In the genomic region with DNA sequence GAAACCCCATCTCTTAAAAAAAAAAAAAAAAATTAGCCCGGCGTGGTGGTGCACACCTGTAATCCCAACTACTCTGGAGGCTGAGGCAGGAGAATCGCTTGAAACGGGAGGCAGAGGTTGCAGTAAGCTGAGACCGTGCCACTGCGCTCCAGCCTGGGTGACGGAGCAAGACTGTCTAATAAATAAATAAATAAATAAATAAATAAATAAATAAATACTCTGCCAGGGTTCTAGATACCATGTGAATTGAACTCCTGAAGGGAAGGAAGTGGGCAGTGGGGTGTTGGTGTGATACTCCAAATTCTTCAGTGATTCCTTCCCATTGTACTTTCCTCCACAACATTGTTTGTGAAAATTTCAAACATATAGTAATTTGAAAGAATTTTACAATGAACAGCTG, we compare ENCODE assay signal across 1 cellular context.
TF ChIP-seq lines count a peak whose summit lies in the region.

No MANE protein-coding gene starts in this region.

TF ChIP-seq in HEK293, 187 proteins besides CTCF, POLR2A, EP300 and RAD21 (continued from another document):
- TF ChIP-seq, protein P1, sequence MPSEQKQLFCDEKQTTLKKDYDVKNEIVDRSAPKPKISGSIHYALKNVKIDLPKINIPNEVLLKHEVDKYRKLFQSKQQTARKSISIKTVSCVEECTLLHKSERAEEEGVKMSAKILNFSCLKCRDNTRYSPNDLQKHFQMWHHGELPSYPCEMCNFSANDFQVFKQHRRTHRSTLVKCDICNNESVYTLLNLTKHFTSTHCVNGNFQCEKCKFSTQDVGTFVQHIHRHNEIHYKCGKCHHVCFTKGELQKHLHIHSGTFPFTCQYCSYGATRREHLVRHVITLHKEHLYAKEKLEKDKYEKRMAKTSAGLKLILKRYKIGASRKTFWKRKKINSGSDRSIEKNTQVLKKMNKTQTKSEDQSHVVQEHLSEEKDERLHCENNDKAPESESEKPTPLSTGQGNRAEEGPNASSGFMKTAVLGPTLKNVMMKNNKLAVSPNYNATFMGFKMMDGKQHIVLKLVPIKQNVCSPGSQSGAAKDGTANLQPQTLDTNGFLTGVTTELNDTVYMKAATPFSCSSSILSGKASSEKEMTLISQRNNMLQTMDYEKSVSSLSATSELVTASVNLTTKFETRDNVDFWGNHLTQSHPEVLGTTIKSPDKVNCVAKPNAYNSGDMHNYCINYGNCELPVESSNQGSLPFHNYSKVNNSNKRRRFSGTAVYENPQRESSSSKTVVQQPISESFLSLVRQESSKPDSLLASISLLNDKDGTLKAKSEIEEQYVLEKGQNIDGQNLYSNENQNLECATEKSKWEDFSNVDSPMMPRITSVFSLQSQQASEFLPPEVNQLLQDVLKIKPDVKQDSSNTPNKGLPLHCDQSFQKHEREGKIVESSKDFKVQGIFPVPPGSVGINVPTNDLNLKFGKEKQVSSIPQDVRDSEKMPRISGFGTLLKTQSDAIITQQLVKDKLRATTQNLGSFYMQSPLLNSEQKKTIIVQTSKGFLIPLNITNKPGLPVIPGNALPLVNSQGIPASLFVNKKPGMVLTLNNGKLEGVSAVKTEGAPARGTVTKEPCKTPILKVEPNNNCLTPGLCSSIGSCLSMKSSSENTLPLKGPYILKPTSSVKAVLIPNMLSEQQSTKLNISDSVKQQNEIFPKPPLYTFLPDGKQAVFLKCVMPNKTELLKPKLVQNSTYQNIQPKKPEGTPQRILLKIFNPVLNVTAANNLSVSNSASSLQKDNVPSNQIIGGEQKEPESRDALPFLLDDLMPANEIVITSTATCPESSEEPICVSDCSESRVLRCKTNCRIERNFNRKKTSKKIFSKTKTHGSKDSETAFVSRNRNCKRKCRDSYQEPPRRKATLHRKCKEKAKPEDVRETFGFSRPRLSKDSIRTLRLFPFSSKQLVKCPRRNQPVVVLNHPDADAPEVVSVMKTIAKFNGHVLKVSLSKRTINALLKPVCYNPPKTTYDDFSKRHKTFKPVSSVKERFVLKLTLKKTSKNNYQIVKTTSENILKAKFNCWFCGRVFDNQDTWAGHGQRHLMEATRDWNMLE (tag by site-specific recombination; conservative IDR thresholded peaks at IDR 0.05; ENCODE audit: low read depth), result peak; percentile 55
- no peak for TF ChIP-seq ZNF19 (tag by site-specific recombination; IDR thresholded peaks at IDR 0.05; ENCODE audit: low read depth)
- TF ChIP-seq ZXDB (tag by site-specific recombination; IDR thresholded peaks at IDR 0.05), result no peak
- TF ChIP-seq ZNF214 (tag by site-specific recombination; IDR thresholded peaks at IDR 0.05; ENCODE audit: borderline replicate concordance), result no peak
- TF ChIP-seq KLF10 (tag by site-specific recombination; IDR thresholded peaks at IDR 0.05), result no peak
- TF ChIP-seq, protein P2, sequence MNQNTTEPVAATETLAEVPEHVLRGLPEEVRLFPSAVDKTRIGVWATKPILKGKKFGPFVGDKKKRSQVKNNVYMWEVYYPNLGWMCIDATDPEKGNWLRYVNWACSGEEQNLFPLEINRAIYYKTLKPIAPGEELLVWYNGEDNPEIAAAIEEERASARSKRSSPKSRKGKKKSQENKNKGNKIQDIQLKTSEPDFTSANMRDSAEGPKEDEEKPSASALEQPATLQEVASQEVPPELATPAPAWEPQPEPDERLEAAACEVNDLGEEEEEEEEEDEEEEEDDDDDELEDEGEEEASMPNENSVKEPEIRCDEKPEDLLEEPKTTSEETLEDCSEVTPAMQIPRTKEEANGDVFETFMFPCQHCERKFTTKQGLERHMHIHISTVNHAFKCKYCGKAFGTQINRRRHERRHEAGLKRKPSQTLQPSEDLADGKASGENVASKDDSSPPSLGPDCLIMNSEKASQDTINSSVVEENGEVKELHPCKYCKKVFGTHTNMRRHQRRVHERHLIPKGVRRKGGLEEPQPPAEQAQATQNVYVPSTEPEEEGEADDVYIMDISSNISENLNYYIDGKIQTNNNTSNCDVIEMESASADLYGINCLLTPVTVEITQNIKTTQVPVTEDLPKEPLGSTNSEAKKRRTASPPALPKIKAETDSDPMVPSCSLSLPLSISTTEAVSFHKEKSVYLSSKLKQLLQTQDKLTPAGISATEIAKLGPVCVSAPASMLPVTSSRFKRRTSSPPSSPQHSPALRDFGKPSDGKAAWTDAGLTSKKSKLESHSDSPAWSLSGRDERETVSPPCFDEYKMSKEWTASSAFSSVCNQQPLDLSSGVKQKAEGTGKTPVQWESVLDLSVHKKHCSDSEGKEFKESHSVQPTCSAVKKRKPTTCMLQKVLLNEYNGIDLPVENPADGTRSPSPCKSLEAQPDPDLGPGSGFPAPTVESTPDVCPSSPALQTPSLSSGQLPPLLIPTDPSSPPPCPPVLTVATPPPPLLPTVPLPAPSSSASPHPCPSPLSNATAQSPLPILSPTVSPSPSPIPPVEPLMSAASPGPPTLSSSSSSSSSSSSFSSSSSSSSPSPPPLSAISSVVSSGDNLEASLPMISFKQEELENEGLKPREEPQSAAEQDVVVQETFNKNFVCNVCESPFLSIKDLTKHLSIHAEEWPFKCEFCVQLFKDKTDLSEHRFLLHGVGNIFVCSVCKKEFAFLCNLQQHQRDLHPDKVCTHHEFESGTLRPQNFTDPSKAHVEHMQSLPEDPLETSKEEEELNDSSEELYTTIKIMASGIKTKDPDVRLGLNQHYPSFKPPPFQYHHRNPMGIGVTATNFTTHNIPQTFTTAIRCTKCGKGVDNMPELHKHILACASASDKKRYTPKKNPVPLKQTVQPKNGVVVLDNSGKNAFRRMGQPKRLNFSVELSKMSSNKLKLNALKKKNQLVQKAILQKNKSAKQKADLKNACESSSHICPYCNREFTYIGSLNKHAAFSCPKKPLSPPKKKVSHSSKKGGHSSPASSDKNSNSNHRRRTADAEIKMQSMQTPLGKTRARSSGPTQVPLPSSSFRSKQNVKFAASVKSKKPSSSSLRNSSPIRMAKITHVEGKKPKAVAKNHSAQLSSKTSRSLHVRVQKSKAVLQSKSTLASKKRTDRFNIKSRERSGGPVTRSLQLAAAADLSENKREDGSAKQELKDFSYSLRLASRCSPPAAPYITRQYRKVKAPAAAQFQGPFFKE (tag by site-specific recombination; IDR thresholded peaks at IDR 0.05; ENCODE audit: borderline replicate concordance), result no peak
- no peak for TF ChIP-seq ZEB2 (tag by site-specific recombination; IDR thresholded peaks at IDR 0.05)
- TF ChIP-seq ZNF600 (tag by site-specific recombination; IDR thresholded peaks at IDR 0.05), result no peak
- peak; percentile 42; the same call in 1 of the 2 replicates for TF ChIP-seq ZNF394 (tag by site-specific recombination; IDR thresholded peaks at IDR 0.05; ENCODE audit: borderline replicate concordance)
- TF ChIP-seq HOXA7 (CRISPR knock-in tag; IDR thresholded peaks at IDR 0.05; ENCODE audit: borderline replicate concordance), result no peak
- TF ChIP-seq ZNF366 (tag by site-specific recombination; conservative IDR thresholded peaks at IDR 0.05), result no peak
- TF ChIP-seq ZNF169 (tag by site-specific recombination; IDR thresholded peaks at IDR 0.05), result no peak
- peak; percentile 17; the same call in 1 of the 2 replicates for TF ChIP-seq ZNF555 (tag by site-specific recombination; conservative IDR thresholded peaks at IDR 0.05)
- no peak for TF ChIP-seq ZNF501 (tag by site-specific recombination; IDR thresholded peaks at IDR 0.05)
- no peak for TF ChIP-seq SALL2 (tag by site-specific recombination; IDR thresholded peaks at IDR 0.05; ENCODE audit: borderline replicate concordance)
- no peak for TF ChIP-seq ZBTB21 (tag by site-specific recombination; IDR thresholded peaks at IDR 0.05)
- TF ChIP-seq, protein P3, sequence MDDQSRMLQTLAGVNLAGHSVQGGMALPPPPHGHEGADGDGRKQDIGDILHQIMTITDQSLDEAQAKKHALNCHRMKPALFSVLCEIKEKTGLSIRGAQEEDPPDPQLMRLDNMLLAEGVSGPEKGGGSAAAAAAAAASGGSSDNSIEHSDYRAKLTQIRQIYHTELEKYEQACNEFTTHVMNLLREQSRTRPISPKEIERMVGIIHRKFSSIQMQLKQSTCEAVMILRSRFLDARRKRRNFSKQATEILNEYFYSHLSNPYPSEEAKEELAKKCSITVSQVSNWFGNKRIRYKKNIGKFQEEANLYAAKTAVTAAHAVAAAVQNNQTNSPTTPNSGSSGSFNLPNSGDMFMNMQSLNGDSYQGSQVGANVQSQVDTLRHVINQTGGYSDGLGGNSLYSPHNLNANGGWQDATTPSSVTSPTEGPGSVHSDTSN (CRISPR knock-in tag; IDR thresholded peaks at IDR 0.05), result no peak
